8 cellular contexts compared by ENCODE assay signal in the genomic region with DNA sequence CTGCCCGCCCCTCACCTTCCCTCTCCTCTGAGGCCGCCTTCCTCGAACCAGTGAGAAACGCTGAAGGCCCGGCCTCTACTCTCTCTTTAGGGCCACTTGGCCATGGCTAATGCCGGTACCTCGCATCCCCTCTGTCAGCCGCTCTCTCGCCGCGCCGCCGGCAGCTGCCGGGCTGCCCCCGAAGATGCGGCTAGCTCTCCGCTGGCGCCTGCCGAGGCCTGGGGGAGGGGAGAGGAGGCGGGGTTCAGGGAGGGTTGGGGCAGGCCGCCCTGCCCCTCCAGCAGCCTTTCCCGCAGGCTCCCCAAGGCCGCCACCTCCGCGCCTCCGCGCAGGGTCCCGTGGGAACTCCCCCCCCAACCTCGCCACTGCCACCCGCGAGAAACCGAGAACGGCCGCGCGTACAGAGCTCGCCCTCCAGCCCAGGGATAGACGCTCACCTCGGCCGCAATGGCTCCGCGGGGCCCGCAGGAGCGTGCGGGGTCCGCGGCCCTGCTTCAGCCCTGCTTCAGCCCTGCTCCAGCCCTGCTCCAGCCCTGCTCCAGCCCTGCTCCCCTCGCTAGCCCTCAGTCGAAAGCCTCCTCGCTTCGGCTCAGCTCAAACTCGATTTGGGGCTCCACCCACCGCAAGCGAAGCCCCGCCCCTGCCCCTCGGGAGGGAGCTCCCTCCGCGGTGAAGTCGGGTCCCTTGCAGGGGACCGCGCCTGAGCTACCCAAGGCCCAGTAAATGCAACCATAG. TPM values are rescaled to one million over a fixed set of nuclear protein-coding genes. Genes with fewer than 3 reads are reported as not detected.
DNase-seq lines count a peak whose midpoint lies in the region; ATAC-seq and TF ChIP-seq lines count a peak whose summit lies in the region.

A gene with protein sequence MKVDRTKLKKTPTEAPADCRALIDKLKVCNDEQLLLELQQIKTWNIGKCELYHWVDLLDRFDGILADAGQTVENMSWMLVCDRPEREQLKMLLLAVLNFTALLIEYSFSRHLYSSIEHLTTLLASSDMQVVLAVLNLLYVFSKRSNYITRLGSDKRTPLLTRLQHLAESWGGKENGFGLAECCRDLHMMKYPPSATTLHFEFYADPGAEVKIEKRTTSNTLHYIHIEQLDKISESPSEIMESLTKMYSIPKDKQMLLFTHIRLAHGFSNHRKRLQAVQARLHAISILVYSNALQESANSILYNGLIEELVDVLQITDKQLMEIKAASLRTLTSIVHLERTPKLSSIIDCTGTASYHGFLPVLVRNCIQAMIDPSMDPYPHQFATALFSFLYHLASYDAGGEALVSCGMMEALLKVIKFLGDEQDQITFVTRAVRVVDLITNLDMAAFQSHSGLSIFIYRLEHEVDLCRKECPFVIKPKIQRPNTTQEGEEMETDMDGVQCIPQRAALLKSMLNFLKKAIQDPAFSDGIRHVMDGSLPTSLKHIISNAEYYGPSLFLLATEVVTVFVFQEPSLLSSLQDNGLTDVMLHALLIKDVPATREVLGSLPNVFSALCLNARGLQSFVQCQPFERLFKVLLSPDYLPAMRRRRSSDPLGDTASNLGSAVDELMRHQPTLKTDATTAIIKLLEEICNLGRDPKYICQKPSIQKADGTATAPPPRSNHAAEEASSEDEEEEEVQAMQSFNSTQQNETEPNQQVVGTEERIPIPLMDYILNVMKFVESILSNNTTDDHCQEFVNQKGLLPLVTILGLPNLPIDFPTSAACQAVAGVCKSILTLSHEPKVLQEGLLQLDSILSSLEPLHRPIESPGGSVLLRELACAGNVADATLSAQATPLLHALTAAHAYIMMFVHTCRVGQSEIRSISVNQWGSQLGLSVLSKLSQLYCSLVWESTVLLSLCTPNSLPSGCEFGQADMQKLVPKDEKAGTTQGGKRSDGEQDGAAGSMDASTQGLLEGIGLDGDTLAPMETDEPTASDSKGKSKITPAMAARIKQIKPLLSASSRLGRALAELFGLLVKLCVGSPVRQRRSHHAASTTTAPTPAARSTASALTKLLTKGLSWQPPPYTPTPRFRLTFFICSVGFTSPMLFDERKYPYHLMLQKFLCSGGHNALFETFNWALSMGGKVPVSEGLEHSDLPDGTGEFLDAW (N-terminal part only) (minus strand): TSS at position 569 of the 735 bp plus-strand sequence. CDS start 32,612 bp downstream, outside the sequence.

- intact Hi-C loops in Right ventricle myocardium superior (cut with DNase I) (no loop called here), thyroid gland (cut with DNase I) (no loop called here)

- peak in 1 of 2 donors; percentile 72 for TF ChIP-seq POLR2A in thyroid gland (IDR thresholded peaks at IDR 0.05)

- peak within 1 kb of the TSS; percentile 85 for H3K27ac ChIP-seq in parathyroid adenoma
- H3K27ac ChIP-seq in thyroid gland = peak within 1 kb of the TSS; percentile 55 to 79 (median 60)

- H3K9ac ChIP-seq in ES-I3 (ENCODE audit: low read depth, low read length) = peak within 1 kb of the TSS; percentile 86
- H3K9ac ChIP-seq in parathyroid adenoma = peak within 1 kb of the TSS; percentile 22

- peak within 1 kb of the TSS; percentile 74 for H3K4me3 ChIP-seq in HFF-Myc (replicated peaks; ENCODE audit: low read depth, low read length)
- peak within 1 kb of the TSS; percentile 70 for H3K4me3 ChIP-seq in parathyroid adenoma (ENCODE audit: low read depth, low read length)
- peak within 1 kb of the TSS; percentile 26 to 58 (median 47) for H3K4me3 ChIP-seq in thyroid gland (replicated peaks in 1 of 3)

- TF ChIP-seq CTCF in HFF-Myc (IDR thresholded peaks at IDR 0.05; ENCODE audit: low read depth, low read length, missing control alignments) (no peak), parathyroid adenoma (IDR thresholded peaks at IDR 0.05) (no peak), thyroid gland (IDR thresholded peaks at IDR 0.05) (no peak)

- H2AFZ ChIP-seq in parathyroid adenoma = peak within 1 kb of the TSS; percentile 92

- H3K9me3 ChIP-seq in ES-I3 (ENCODE audit: control insufficient read depth, insufficient read depth, low read length) (no peaks in the 10 kb centered on the region), parathyroid adenoma (ENCODE audit: control insufficient read depth, low read length) (no peaks in the 10 kb centered on the region), thyroid gland (no peaks in the 10 kb centered on the region)

- WGBS in thyroid gland, 2 donors = 0% methylated on average over 6 of the region's 61 CpGs; no CpG with 5 or more reads in 1 of the 2 donors

- peaks cover 10% of the 10 kb centered on the region for H3K36me3 Mint-ChIP-seq in activated naive CD8-positive, alpha-beta T cell treated with anti-CD3 and anti-CD28 coated beads, Interleukin-2, amount 10 ng/mL, durations not matched to agents 7 days and 5 days

- H3K27me3 Mint-ChIP-seq in activated naive CD8-positive, alpha-beta T cell treated with anti-CD3 and anti-CD28 coated beads, Interleukin-2, amount 10 ng/mL, durations not matched to agents 7 days and 5 days = no peaks in the 10 kb centered on the region

- H3K9me3 Mint-ChIP-seq in activated naive CD8-positive, alpha-beta T cell treated with anti-CD3 and anti-CD28 coated beads, Interleukin-2, amount 10 ng/mL, durations not matched to agents 7 days and 5 days = no peaks in the 10 kb centered on the region

- DNase-seq in HFF-Myc (ENCODE audit: extremely low read depth, low read depth) (no peak), NCI-H1105 treated with DMSO at 0.1 percent for 48 hours (lab: John Stamatoyannopoulos, UW) (peak; percentile 62), SW 1271 (lab: John Stamatoyannopoulos, UW) (peak; percentile 2 to 30), Right ventricle myocardium superior (peak; percentile 88), thyroid gland (peak; percentile 77 to 81)
- peak; percentile 86 for DNase-seq in activated naive CD8-positive, alpha-beta T cell treated with anti-CD3 and anti-CD28 coated beads, Interleukin-2, amount 10 ng/mL, durations not matched to agents 7 days and 5 days

- H3K36me3 ChIP-seq in ES-I3 (ENCODE audit: insufficient read depth, low read length) (no peaks in the 10 kb centered on the region), parathyroid adenoma (ENCODE audit: control insufficient read depth, insufficient read depth, low read length) (no peaks in the 10 kb centered on the region), thyroid gland (no peaks in the 10 kb centered on the region)

- H3K27me3 ChIP-seq in parathyroid adenoma (ENCODE audit: control insufficient read depth, insufficient read depth, low read length) (no peaks in the 10 kb centered on the region), thyroid gland (no peaks in the 10 kb centered on the region)

- H3K79me2 ChIP-seq in parathyroid adenoma = peaks cover 2% of the 10 kb centered on the region

- POLR2A ChIA-PET in activated naive CD8-positive, alpha-beta T cell treated with anti-CD3 and anti-CD28 coated beads, Interleukin-2, amount 10 ng/mL, durations not matched to agents 7 days and 5 days (lab: Charles Lee) = interaction anchor here (0.6 to 5.9 kb wide), 8 partner anchors 8 to 357 kb away, joined by 3 to 156 read pairs (median 5); a partner anchor contains a TSS

- ATAC-seq in activated naive CD8-positive, alpha-beta T cell treated with anti-CD3 and anti-CD28 coated beads, Interleukin-2, amount 10 ng/mL, durations not matched to agents 7 days and 5 days (ENCODE audit: low read depth) = peak; percentile 46
- ATAC-seq in Right ventricle myocardium superior (ENCODE audit: poor library complexity) = peak; percentile 69

- H3K4me2 ChIP-seq in parathyroid adenoma (ENCODE audit: low read length) = peak within 1 kb of the TSS; percentile 80

- H3K4me1 Mint-ChIP-seq in activated naive CD8-positive, alpha-beta T cell treated with anti-CD3 and anti-CD28 coated beads, Interleukin-2, amount 10 ng/mL, durations not matched to agents 7 days and 5 days = peaks cover 20% of the 10 kb centered on the region

- peak within 1 kb of the TSS; percentile 89 for H3K4me3 Mint-ChIP-seq in activated naive CD8-positive, alpha-beta T cell treated with anti-CD3 and anti-CD28 coated beads, Interleukin-2, amount 10 ng/mL, durations not matched to agents 7 days and 5 days

- H3K4me1 ChIP-seq in ES-I3 (ENCODE audit: insufficient read depth, low read length) = no peaks in the 10 kb centered on the region
- H3K4me1 ChIP-seq in parathyroid adenoma = no peaks in the 10 kb centered on the region
- peaks cover 0 to 6% of the 10 kb centered on the region in 2 donors for H3K4me1 ChIP-seq in thyroid gland

- peak within 1 kb of the TSS; percentile 93 for H3K27ac Mint-ChIP-seq in activated naive CD8-positive, alpha-beta T cell treated with anti-CD3 and anti-CD28 coated beads, Interleukin-2, amount 10 ng/mL, durations not matched to agents 7 days and 5 days

RNA-seq across cellular contexts. Expression of the gene that starts here (rescaled TPM):
- total RNA-seq in activated naive CD8-positive, alpha-beta T cell treated with anti-CD3 and anti-CD28 coated beads, Interleukin-2, amount 10 ng/mL, durations not matched to agents 7 days and 5 days = 100 to 1,000 TPM; 219 to 225 TPM
- 111 TPM for total RNA-seq in Right ventricle myocardium superior
- total RNA-seq in thyroid gland = 100 to 1,000 TPM; 101 to 165 (median 151) TPM
